ENCODE assay signal across 21 cellular contexts in genomic region chr7:26439502-26440252, GRCh38.
DNase-seq lines count a peak whose midpoint lies in the region; ATAC-seq, FAIRE-seq and TF ChIP-seq lines count a peak whose summit lies in the region.
"Had no signal": no experiment of that assay in that cellular context is flagged by ENCODE, and none has a peak within 500 bp of the region (broad histone marks: within the 10 kb centered on the region; RNA-seq: fewer than 3 reads in every experiment).

No MANE protein-coding gene starts in this region.

- no peaks in the 10 kb centered on the region for H3K9me3 Mint-ChIP-seq in MCF 10A (ENCODE audit: unreplicated experiment)
- H3K9me3 Mint-ChIP-seq in stimulated activated naive B cell treated with anti-CD40 and anti-IgM and Interleukin-4, amounts not matched to agents 10 μg/mL and 1 μg/mL and 100 μg/mL, for 72 hours = no peaks in the 10 kb centered on the region
- H3K9me3 Mint-ChIP-seq: T-cell had no signal

- H3K4me1 ChIP-seq in endothelial cell of umbilical vein (ENCODE audit: control insufficient read depth, extremely low read depth, insufficient read depth, low read length) = no peaks in the 10 kb centered on the region
- H3K4me1 ChIP-seq: BE2C, prostate gland, tibial artery had no signal

- H4K20me1 ChIP-seq in endothelial cell of umbilical vein (replicated peaks; ENCODE audit: control insufficient read depth, extremely low read depth, insufficient read depth, low read length) = no peaks in the 10 kb centered on the region

- no peak overlapping the region for H3K4me3 ChIP-seq in endothelial cell of umbilical vein (replicated peaks in 1 of 3; ENCODE audit: insufficient read depth in 1 of 3, low read depth in 1 of 3, low read length in 3 of 3)
- H3K4me3 ChIP-seq: prostate gland, tibial artery had no signal

- CTCF ChIA-PET in endothelial cell of umbilical vein (lab: Charles Lee) = interaction anchor here (0.6 to 1.2 kb wide), 2 partner anchors 30 to 63 kb away, joined by 3 read pairs; no protein-coding TSS in a partner anchor
- CTCF ChIA-PET in MCF 10A (lab: Yijun Ruan, JAX) = interaction anchor here (0.7 to 1.3 kb wide), 2 partner anchors 10 to 70 kb away, joined by 3 to 4 read pairs; no protein-coding TSS in a partner anchor

- H3K9ac ChIP-seq in endothelial cell of umbilical vein (replicated peaks; ENCODE audit: extremely low read depth, insufficient read depth, low read length) = no peak overlapping the region
- H3K9ac ChIP-seq: KMS-11 had no signal

- no peak for TF ChIP-seq POLR2A in endothelial cell of umbilical vein (IDR thresholded peaks at IDR 0.05; ENCODE audit: low read depth, low read length)

- POLR2A ChIA-PET in endothelial cell of umbilical vein (lab: Charles Lee) (no interaction called here), MCF 10A (lab: Yijun Ruan, JAX) (no interaction called here)

- no peak overlapping the region for H3K4me2 ChIP-seq in endothelial cell of umbilical vein (ENCODE audit: insufficient read depth, low read length)
- H3K4me2 ChIP-seq: KMS-11 had no signal

- DNase-seq in DMS 273 (lab: John Stamatoyannopoulos, UW; ENCODE audit: unreplicated experiment) = peak; percentile 47
- DNase-seq in DMS 273 treated with DMSO at 0.1 percent for 48 hours (lab: John Stamatoyannopoulos, UW) = no peak
- peak; percentile 80 for DNase-seq in NCI-H510A treated with DMSO at 0.1 percent for 48 hours (lab: John Stamatoyannopoulos, UW)
- no peak for DNase-seq in endothelial cell of umbilical vein (ENCODE audit: low read depth, low spot score)
- peak; percentile 71 for DNase-seq in retina
- DNase-seq in MCF 10A (ENCODE audit: unreplicated experiment) = no peak
- DNase-seq in activated CD4-positive, alpha-beta T cell treated with anti-CD3 and anti-CD28 coated beads for 1 hour = no peak
- DNase-seq in stimulated activated naive B cell treated with anti-CD40 and anti-IgM and Interleukin-4, amounts not matched to agents 10 μg/mL and 1 μg/mL and 100 μg/mL, for 72 hours = no peak
- DNase-seq: activated CD8-positive, alpha-beta T cell treated with anti-CD3 and anti-CD28 coated beads, Interleukin-2, amount 10 ng/mL, durations not matched to agents 7 days and 5 days; activated T-cell treated with anti-CD3 and anti-CD28 coated beads, Interleukin-2, amount 50 U/mL, for 48 hours; BE2C; Calu3; erythroblast; H7; NCI-H1694 treated with DMSO at 0.1 percent for 48 hours; T-cell; tibial artery had no signal

- no peak overlapping the region for H3K27ac Mint-ChIP-seq in MCF 10A (ENCODE audit: low read depth, unreplicated experiment)
- no peak overlapping the region for H3K27ac Mint-ChIP-seq in stimulated activated naive B cell treated with anti-CD40 and anti-IgM and Interleukin-4, amounts not matched to agents 10 μg/mL and 1 μg/mL and 100 μg/mL, for 72 hours
- H3K27ac Mint-ChIP-seq: activated CD8-positive, alpha-beta T cell treated with anti-CD3 and anti-CD28 coated beads, Interleukin-2, amount 10 ng/mL, durations not matched to agents 7 days and 5 days; activated naive CD8-positive, alpha-beta T cell; T-cell had no signal

- H3K9me3 ChIP-seq in endothelial cell of umbilical vein (replicated peaks; ENCODE audit: control insufficient read depth, insufficient read depth, low read length) = no peaks in the 10 kb centered on the region
- H3K9me3 ChIP-seq: BE2C, prostate gland, tibial artery had no signal

- peak; percentile 42 for FAIRE-seq in endothelial cell of umbilical vein (lab: Jason Lieb, UNC)

- dilution Hi-C loops in endothelial cell of umbilical vein (cut with MboI; ENCODE audit: extremely low pct_ligation_motif_present, low sequenced_read_pairs) = no loop called here

- no peak for ATAC-seq in stimulated activated naive B cell treated with anti-CD40 and anti-IgM and Interleukin-4, amounts not matched to agents 10 μg/mL and 1 μg/mL and 100 μg/mL, for 72 hours (replicated peaks)
- ATAC-seq: activated CD8-positive, alpha-beta T cell treated with anti-CD3 and anti-CD28 coated beads, Interleukin-2, amount 10 ng/mL, durations not matched to agents 7 days and 5 days; T-cell had no signal

- H3K27ac ChIP-seq in endothelial cell of umbilical vein (ENCODE audit: insufficient read depth, low read depth, low read length) = no peak overlapping the region
- H3K27ac ChIP-seq: 22Rv1, KMS-11, prostate gland, tibial artery had no signal

- intact Hi-C loops in endothelial cell of umbilical vein (cut with micrococcal nuclease) = no loop called here
- intact Hi-C loops in MCF 10A (cut with micrococcal nuclease) = no loop called here

- no peaks in the 10 kb centered on the region for H3K9me1 ChIP-seq in endothelial cell of umbilical vein (replicated peaks; ENCODE audit: control insufficient read depth, extremely low read depth, insufficient read depth, low read length)

- no peaks in the 10 kb centered on the region for H3K79me2 ChIP-seq in endothelial cell of umbilical vein (ENCODE audit: control insufficient read depth, insufficient read depth, low read length)

- no peaks in the 10 kb centered on the region for H3K27me3 Mint-ChIP-seq in MCF 10A (ENCODE audit: insufficient read depth, unreplicated experiment)
- H3K27me3 Mint-ChIP-seq in stimulated activated naive B cell treated with anti-CD40 and anti-IgM and Interleukin-4, amounts not matched to agents 10 μg/mL and 1 μg/mL and 100 μg/mL, for 72 hours = no peaks in the 10 kb centered on the region
- H3K27me3 Mint-ChIP-seq: activated naive CD8-positive, alpha-beta T cell had no signal

- H3K36me3 Mint-ChIP-seq in MCF 10A (ENCODE audit: insufficient read depth, unreplicated experiment) = no peaks in the 10 kb centered on the region
- no peaks in the 10 kb centered on the region for H3K36me3 Mint-ChIP-seq in stimulated activated naive B cell treated with anti-CD40 and anti-IgM and Interleukin-4, amounts not matched to agents 10 μg/mL and 1 μg/mL and 100 μg/mL, for 72 hours
- H3K36me3 Mint-ChIP-seq: activated naive CD8-positive, alpha-beta T cell; T-cell had no signal

- TF ChIP-seq CTCF in endothelial cell of umbilical vein (IDR thresholded peaks at IDR 0.05; ENCODE audit: extremely low read depth in 1 of 2, insufficient read depth in 1 of 2, low read depth in 1 of 2, low read length in 2 of 2) (no peak), MCF 10A (IDR thresholded peaks at IDR 0.05; ENCODE audit: unreplicated experiment) (no peak)

- H2AFZ ChIP-seq in endothelial cell of umbilical vein (ENCODE audit: low read depth, low read length) = no peak overlapping the region

- H3K36me3 ChIP-seq in endothelial cell of umbilical vein (ENCODE audit: control insufficient read depth in 2 of 2, extremely low read depth in 1 of 2, insufficient read depth in 2 of 2, low read length in 2 of 2) = no peaks in the 10 kb centered on the region
- H3K36me3 ChIP-seq: BE2C, prostate gland, tibial artery had no signal

- BruUV-seq in endothelial cell of umbilical vein (replicated peaks; lab: Mats Ljungman, UMichigan) = no TSS peak
- BruUV-seq in MCF 10A (replicated peaks; lab: Mats Ljungman, UMichigan) = no TSS peak

- H3K4me1 Mint-ChIP-seq in MCF 10A (ENCODE audit: insufficient read depth, unreplicated experiment) = no peaks in the 10 kb centered on the region
- no peaks in the 10 kb centered on the region for H3K4me1 Mint-ChIP-seq in stimulated activated naive B cell treated with anti-CD40 and anti-IgM and Interleukin-4, amounts not matched to agents 10 μg/mL and 1 μg/mL and 100 μg/mL, for 72 hours
- H3K4me1 Mint-ChIP-seq: T-cell had no signal

- H3K4me3 Mint-ChIP-seq in MCF 10A (ENCODE audit: unreplicated experiment) = no peak overlapping the region
- no peak overlapping the region for H3K4me3 Mint-ChIP-seq in stimulated activated naive B cell treated with anti-CD40 and anti-IgM and Interleukin-4, amounts not matched to agents 10 μg/mL and 1 μg/mL and 100 μg/mL, for 72 hours
- H3K4me3 Mint-ChIP-seq: activated CD8-positive, alpha-beta T cell treated with anti-CD3 and anti-CD28 coated beads, Interleukin-2, amount 10 ng/mL, durations not matched to agents 7 days and 5 days; activated naive CD8-positive, alpha-beta T cell; T-cell had no signal

- no peaks in the 10 kb centered on the region for H3K27me3 ChIP-seq in endothelial cell of umbilical vein (ENCODE audit: control insufficient read depth in 2 of 2, insufficient read depth in 2 of 2, low read length in 2 of 2)
- H3K27me3 ChIP-seq: BE2C, tibial artery had no signal

TF ChIP-seq in endothelial cell of umbilical vein, 7 proteins besides CTCF, POLR2A, EP300 and RAD21:
- no peak for TF ChIP-seq JUN (IDR thresholded peaks at IDR 0.05; ENCODE audit: borderline replicate concordance, insufficient read depth, insufficient read length, low read depth)
- TF ChIP-seq POLR2AphosphoS5 (IDR thresholded peaks at IDR 0.05; ENCODE audit: insufficient read depth, low read depth, low read length) = no peak
- no peak for TF ChIP-seq EZH2 (IDR thresholded peaks at IDR 0.05; ENCODE audit: borderline replicate concordance, low read depth, low read length, severe bottlenecking)
- TF ChIP-seq FOS (IDR thresholded peaks at IDR 0.05; ENCODE audit: borderline replicate concordance, insufficient read depth, low read length) = no peak
- no peak for TF ChIP-seq MYC (IDR thresholded peaks at IDR 0.05; ENCODE audit: low read depth, low read length)
- no peak for TF ChIP-seq MAX (IDR thresholded peaks at IDR 0.05; ENCODE audit: insufficient read depth, insufficient read length)
- no peak for TF ChIP-seq GATA2 (IDR thresholded peaks at IDR 0.05; ENCODE audit: insufficient read depth, insufficient read length, low read depth, low read length)

Comparison
In these comparisons a context has a peak if more than half of its experiments do, and no peak if none do; other contexts are left out.
1. DNase-seq: peak in DMS 273 (single experiment), NCI-H510A treated with DMSO at 0.1 percent for 48 hours (single experiment) and retina (single experiment); none in DMS 273 treated with DMSO at 0.1 percent for 48 hours (single experiment), endothelial cell of umbilical vein (single experiment), MCF 10A (single experiment), activated CD4-positive, alpha-beta T cell treated with anti-CD3 and anti-CD28 coated beads for 1 hour (single experiment) and stimulated activated naive B cell treated with anti-CD40 and anti-IgM and Interleukin-4, amounts not matched to agents 10 μg/mL and 1 μg/mL and 100 μg/mL, for 72 hours (single experiment).